In genomic region chr2:69168144-69168813, GRCh38 we compare ENCODE assay signal across 1 cellular context.
TF ChIP-seq lines count a peak whose summit lies in the region.

No MANE protein-coding gene starts in this region.

TF ChIP-seq in HepG2, 621 proteins besides CTCF, POLR2A, EP300 and RAD21 (continued from another document):
- TF ChIP-seq HMGXB3 (CRISPR knock-in tag; IDR thresholded peaks at IDR 0.05; ENCODE audit: borderline replicate concordance) (no peak), ZNF616 (CRISPR knock-in tag; IDR thresholded peaks at IDR 0.05; ENCODE audit: low read depth) (0 out of 2 replicates have a peak, but pooled peaks have one; percentile 40), ZNF792 (CRISPR knock-in tag; IDR thresholded peaks at IDR 0.05) (no peak), GATAD1 (CRISPR knock-in tag; IDR thresholded peaks at IDR 0.05) (no peak), ARNT2 (CRISPR knock-in tag; IDR thresholded peaks at IDR 0.05; ENCODE audit: low read depth) (no peak), SIN3B (IDR thresholded peaks at IDR 0.05; ENCODE audit: low read length) (no peak), ZBTB33 (CRISPR knock-in tag; IDR thresholded peaks at IDR 0.05) (no peak), USF2 (IDR thresholded peaks at IDR 0.05; ENCODE audit: low read depth, low read length) (no peak), USF2 (CRISPR knock-in tag; IDR thresholded peaks at IDR 0.05; ENCODE audit: borderline replicate concordance) (no peak), GZF1 (CRISPR knock-in tag; IDR thresholded peaks at IDR 0.05) (no peak), RFX1 (IDR thresholded peaks at IDR 0.05) (0 out of 2 replicates have a peak, but pooled peaks have one; percentile 1), SETDB1 (CRISPR knock-in tag; IDR thresholded peaks at IDR 0.05; ENCODE audit: borderline replicate concordance) (no peak)
TF ChIP-seq in HepG2: peak in this region for 2.
